7 cellular contexts compared by ENCODE assay signal in genomic region chr2:20013061-20013721, GRCh38. TPM values are rescaled to one million over a fixed set of nuclear protein-coding genes. Genes with fewer than 3 reads are reported as not detected.
A peak's percentile ranks its signal among the peaks of the same experiment; 100 is the strongest.
DNase-seq lines count a peak whose midpoint lies in the region; ATAC-seq, FAIRE-seq and TF ChIP-seq lines count a peak whose summit lies in the region.

No MANE protein-coding gene starts in this region.

- H3K9ac ChIP-seq in keratinocyte (ENCODE audit: control insufficient read depth, extremely low read depth, insufficient read depth, low read length): no peak overlapping the region

- no peak for TF ChIP-seq EP300 in stomach (IDR thresholded peaks at IDR 0.05)

- H3K36me3 ChIP-seq in body of pancreas (replicated peaks in 1 of 2; ENCODE audit: insufficient read depth in 1 of 2, low read depth in 2 of 2) (no peaks in the 10 kb centered on the region), keratinocyte (ENCODE audit: control insufficient read depth in 2 of 2, extremely low read depth in 1 of 2, insufficient read depth in 2 of 2, low read length in 2 of 2) (no peaks in the 10 kb centered on the region), stomach (no peaks in the 10 kb centered on the region)

- H3K27ac ChIP-seq in body of pancreas (no peak overlapping the region), keratinocyte (ENCODE audit: control insufficient read depth, insufficient read depth, low read length) (no peak overlapping the region), stomach (peak overlapping the region in 4 of 5 donors; percentile 53 to 69 (median 58))

- no peaks in the 10 kb centered on the region for H3K9me1 ChIP-seq in keratinocyte (ENCODE audit: control insufficient read depth, extremely low read depth, insufficient read depth, low read length)

- peak overlapping the region; percentile 70 for H2AFZ ChIP-seq in keratinocyte (ENCODE audit: control insufficient read depth, low read length)

- H3K27me3 ChIP-seq in body of pancreas (peaks cover 0 to 5% of the 10 kb centered on the region in 2 donors), keratinocyte (ENCODE audit: control insufficient read depth, extremely low read depth, insufficient read depth, low read length) (peaks cover 9% of the 10 kb centered on the region), stomach (peaks cover 0 to 28% (median 8%) of the 10 kb centered on the region in 3 donors)

- FAIRE-seq in keratinocyte (lab: Jason Lieb, UNC): no peak

- DNase-seq in NCI-H2107 (lab: John Stamatoyannopoulos, UW): peak; percentile 6
- DNase-seq in body of pancreas: no peak
- no peak for DNase-seq in keratinocyte (ENCODE audit: low read depth, low spot score)
- DNase-seq in stomach: no peak
- no peak for DNase-seq in KBM-7
- DNase-seq in iPS-NIHi11 (ENCODE audit: low spot score): no peak
- DNase-seq in posterior cingulate gyrus: no peak

- TF ChIP-seq CTCF in body of pancreas (IDR thresholded peaks at IDR 0.05): no peak
- TF ChIP-seq CTCF in keratinocyte (optimal IDR thresholded peaks at IDR 0.05 in 1 of 3, IDR thresholded peaks at IDR 0.05 in 1 of 3, conservative IDR thresholded peaks at IDR 0.05 in 1 of 3; ENCODE audit: extremely low read depth in 1 of 3, insufficient read depth in 2 of 3, low read length in 3 of 3): no peak
- TF ChIP-seq CTCF in stomach (IDR thresholded peaks at IDR 0.05): no peak

- peak; percentile 5 for ATAC-seq in body of pancreas

- 47 to 60% methylated on average over 15 of the region's 15 CpGs for WGBS in body of pancreas, 2 donors
- 49 to 58% (median 52%) methylated on average over 15 of the region's 15 CpGs for WGBS in stomach, 5 donors

- peak overlapping the region; percentile 70 for H3K4me2 ChIP-seq in keratinocyte (ENCODE audit: control insufficient read depth, extremely low read depth, insufficient read depth, low read depth, low read length)

- H3K4me3 ChIP-seq in body of pancreas (no peak overlapping the region), keratinocyte (ENCODE audit: control insufficient read depth in 2 of 3, extremely low read depth in 1 of 3, insufficient read depth in 2 of 3, low read depth in 1 of 3, low read length in 3 of 3) (peak overlapping the region in 2 of 3 experiments; percentile 38 to 51), stomach (peak overlapping the region; percentile 54 to 65 (median 62))

- H4K20me1 ChIP-seq in keratinocyte (ENCODE audit: control insufficient read depth, extremely low read depth, insufficient read depth, low read length): no peaks in the 10 kb centered on the region

- peaks cover 12% of the 10 kb centered on the region for H3K4me1 ChIP-seq in body of pancreas
- H3K4me1 ChIP-seq in keratinocyte (ENCODE audit: control insufficient read depth, extremely low read depth, insufficient read depth, low read length): peaks cover 8% of the 10 kb centered on the region
- H3K4me1 ChIP-seq in stomach: peaks cover 0 to 19% (median 17%) of the 10 kb centered on the region in 4 donors

- dilution Hi-C loops in keratinocyte (cut with MboI; ENCODE audit: extremely low pct_ligation_motif_present, low sequenced_read_pairs): no loop called here

- H3K79me2 ChIP-seq in keratinocyte (ENCODE audit: control insufficient read depth, insufficient read depth, low read length): no peaks in the 10 kb centered on the region

- intact Hi-C loops in body of pancreas (cut with DNase I): loop anchor here (5.0 kb wide), 1 partner anchor 84 kb away; no protein-coding TSS in a partner anchor
- intact Hi-C loops in stomach (cut with DNase I; ENCODE audit: low total_unique reads): loop anchor here (5.0 kb wide), 1 partner anchor 79 kb away; no protein-coding TSS in a partner anchor
- intact Hi-C loops in posterior cingulate gyrus (cut with DNase I): no loop called here

- TF ChIP-seq POLR2A in body of pancreas (IDR thresholded peaks at IDR 0.05) (no peak), stomach (IDR thresholded peaks at IDR 0.05) (no peak)

- no peaks in the 10 kb centered on the region for H3K9me3 ChIP-seq in body of pancreas
- no peaks in the 10 kb centered on the region for H3K9me3 ChIP-seq in keratinocyte (ENCODE audit: control insufficient read depth, low read depth, low read length)
- no peaks in the 10 kb centered on the region for H3K9me3 ChIP-seq in stomach

- in situ Hi-C loops in KBM-7 (cut with MboI; ENCODE audit: low pct_unique_long_range_greater_than_20kb, low sequenced_read_pairs): no loop called here

RNA-seq across cellular contexts. Expression of gene MATN3, which starts 0.7 kb away (rescaled TPM):
- not detected for total RNA-seq in body of pancreas
- polyA plus RNA-seq in keratinocyte: 0.81 to 2.4 TPM (median 1.4 TPM) in 3 replicates
- not detected for polyA plus RNA-seq in keratinocyte (2011; ENCODE audit: low read depth)
- 0.51 and 0.56 TPM in 2 replicates for polyA plus RNA-seq in keratinocyte (2011; cell fraction: cytosol; rRNA removed)
- 1.7 and 2.5 TPM in 2 replicates for polyA plus RNA-seq in keratinocyte (2011; cell fraction: nucleus; rRNA removed)
- polyA plus RNA-seq in keratinocyte (2012; ENCODE audit: low replicate concordance): 0.14 and 1.6 TPM in 2 replicates
- 0.26 to 0.93 TPM (median 0.56 TPM) in 3 replicates for polyA minus RNA-seq in keratinocyte
- polyA minus RNA-seq in keratinocyte (2011; cell fraction: cytosol; rRNA and poly(A)+ RNA removed): not detected
- polyA minus RNA-seq in keratinocyte (2011; cell fraction: nucleus; rRNA and poly(A)+ RNA removed): 0.42 and 0.78 TPM in 2 replicates
- total RNA-seq in stomach: 1 to 10 TPM in 2 of 5 donors, under 1 TPM in 1, not detected in 2; 0.58 to 7.0 (median 1.2) TPM
- polyA plus RNA-seq in stomach: under 1 TPM in 2 of 3 donors, not detected in 1; 0.53 to 0.87 TPM

RNA-seq across cellular contexts. Expression of gene WDR35, which starts 23.3 kb away (rescaled TPM):
- total RNA-seq in body of pancreas (1 to 10 TPM; 6.7 to 8.9 TPM), stomach (10 to 100 TPM in 2 of 5 donors, 1 to 10 TPM in 2, under 1 TPM in 1; under 0.01 to 28.3 (median 8.9) TPM)
- polyA plus RNA-seq in keratinocyte (4.7 to 8.8 TPM (median 5.4 TPM) in 3 replicates), stomach (1 to 10 TPM; 1.7 to 2.3 (median 2.1) TPM)
- polyA plus RNA-seq in keratinocyte (2011; ENCODE audit: low read depth): 4.2 TPM
- polyA plus RNA-seq in keratinocyte (2011; cell fraction: cytosol; rRNA removed): 2.5 and 4.3 TPM in 2 replicates
- polyA plus RNA-seq in keratinocyte (2011; cell fraction: nucleus; rRNA removed): 9.5 and 12.2 TPM in 2 replicates
- polyA plus RNA-seq in keratinocyte (2012; ENCODE audit: low replicate concordance): 2.0 and 4.9 TPM in 2 replicates
- 3.1 to 11.5 TPM (median 4.7 TPM) in 3 replicates for polyA minus RNA-seq in keratinocyte
- 4.4 TPM for polyA minus RNA-seq in keratinocyte (2011; cell fraction: cytosol; rRNA and poly(A)+ RNA removed)
- 8.9 and 13.9 TPM in 2 replicates for polyA minus RNA-seq in keratinocyte (2011; cell fraction: nucleus; rRNA and poly(A)+ RNA removed)

RNA-seq across cellular contexts. Expression of gene LAPTM4A, which starts 38.2 kb away (rescaled TPM):
- total RNA-seq in body of pancreas: 100 to 1,000 TPM in 1 of 2 donors, 10 to 100 TPM in 1; 39.9 to 100 TPM
- 254 to 509 TPM (median 460 TPM) in 3 replicates for polyA plus RNA-seq in keratinocyte
- 67.7 TPM for polyA plus RNA-seq in keratinocyte (2011; ENCODE audit: low read depth)
- 226 and 462 TPM in 2 replicates for polyA plus RNA-seq in keratinocyte (2011; cell fraction: cytosol; rRNA removed)
- polyA plus RNA-seq in keratinocyte (2011; cell fraction: nucleus; rRNA removed): 737 and 886 TPM in 2 replicates
- 148 and 245 TPM in 2 replicates for polyA plus RNA-seq in keratinocyte (2012; ENCODE audit: low replicate concordance)
- polyA minus RNA-seq in keratinocyte: 40.9 to 255 TPM (median 189 TPM) in 3 replicates
- polyA minus RNA-seq in keratinocyte (2011; cell fraction: cytosol; rRNA and poly(A)+ RNA removed): 91.5 TPM
- 165 and 291 TPM in 2 replicates for polyA minus RNA-seq in keratinocyte (2011; cell fraction: nucleus; rRNA and poly(A)+ RNA removed)
- 100 to 1,000 TPM in 2 of 5 donors, 10 to 100 TPM in 3; 38.5 to 238 (median 79.9) TPM for total RNA-seq in stomach
- polyA plus RNA-seq in stomach: 100 to 1,000 TPM in 2 of 3 donors, 10 to 100 TPM in 1; 77.6 to 123 (median 121) TPM

Comparison
In these comparisons a context has a peak if more than half of its experiments do, and no peak if none do; other contexts are left out.
1. H3K27ac ChIP-seq: peak in stomach (4 of 5); none in body of pancreas (0 of 4) and keratinocyte (single experiment).
2. H3K4me3 ChIP-seq: peak in keratinocyte (2 of 3) and stomach (4 of 4); none in body of pancreas (0 of 2).